ENCODE assay signal across 4 cellular contexts in the genomic region with DNA sequence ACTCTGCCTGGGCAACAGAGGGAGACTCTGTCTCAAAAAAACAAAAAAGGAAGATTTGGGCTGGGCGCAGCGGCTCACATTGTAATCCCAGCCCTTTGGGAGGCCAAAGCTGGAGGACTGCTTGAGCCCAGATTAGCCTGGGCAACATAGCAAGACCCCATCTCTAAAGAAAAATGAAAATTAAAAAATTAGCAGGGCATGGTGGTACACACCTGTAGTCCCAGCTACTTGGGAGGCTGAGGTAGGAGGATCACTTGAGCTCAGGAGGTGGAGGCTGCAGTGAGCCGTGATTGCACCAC. TPM values are rescaled to one million over a fixed set of nuclear protein-coding genes. Genes with fewer than 3 reads are reported as not detected.
DNase-seq lines count a peak whose midpoint lies in the region; ATAC-seq, FAIRE-seq and TF ChIP-seq lines count a peak whose summit lies in the region.
"Not testable (repeated sequence)": the region's sequence is repeated elsewhere in the genome, so short reads cannot be mapped to it uniquely, and the experiment has no call there.

No MANE protein-coding gene starts in this region.

- not testable (repeated sequence) for DNase-seq in activated CD4-positive, alpha-beta T cell treated with anti-CD3 and anti-CD28 coated beads, Interleukin-2, amount 10 ng/mL, durations not matched to agents 7 days and 5 days; K562 (ENCODE audit: extremely low read depth in 1 of 4, low spot score in 3 of 4)
- peak; percentile 11 for DNase-seq in Right ventricle myocardium inferior (ENCODE audit: missing footprints)
- DNase-seq in natural killer cell treated with Interleukin-12 subunit alpha and Interleukin-12 subunit beta and Interleukin-15 and Interleukin-18, amount 100 ng/mL, for 72 hours (ENCODE audit: low spot score) = peak; percentile 53

- H3K4me1 ChIP-seq in K562 (replicated peaks in 1 of 2; ENCODE audit: control insufficient read depth in 2 of 2, insufficient read depth in 2 of 2, low read length in 2 of 2) = peaks cover 27 to 53% of the 10 kb centered on the region in 2 experiments

- not testable (repeated sequence) for H3K79me2 ChIP-seq in K562 (ENCODE audit: control insufficient read depth, insufficient read depth, low read length)

- peak overlapping the region; percentile 50 for H3K27ac Mint-ChIP-seq in activated CD4-positive, alpha-beta T cell treated with anti-CD3 and anti-CD28 coated beads, Interleukin-2, amount 10 ng/mL, durations not matched to agents 7 days and 5 days
- H3K27ac Mint-ChIP-seq in natural killer cell treated with Interleukin-12 subunit alpha and Interleukin-12 subunit beta and Interleukin-15 and Interleukin-18, amount 100 ng/mL, for 72 hours = not testable (repeated sequence)

- H3K9me3 Mint-ChIP-seq in activated CD4-positive, alpha-beta T cell treated with anti-CD3 and anti-CD28 coated beads, Interleukin-2, amount 10 ng/mL, durations not matched to agents 7 days and 5 days; natural killer cell treated with Interleukin-12 subunit alpha and Interleukin-12 subunit beta and Interleukin-15 and Interleukin-18, amount 100 ng/mL, for 72 hours: not testable (repeated sequence)

- in situ Hi-C loops in K562 (cut with MboI) = not testable (repeated sequence)

- not testable (repeated sequence) for TF ChIP-seq RAD21 in K562 (CRISPR knock-in tag; conservative IDR thresholded peaks at IDR 0.05 in 1 of 2, IDR thresholded peaks at IDR 0.05 in 1 of 2)

- not testable (repeated sequence) for H3K9me1 ChIP-seq in K562 (ENCODE audit: control insufficient read depth, insufficient read depth, low read length)

- H3K9ac ChIP-seq in K562 (ENCODE audit: insufficient read depth in 1 of 2, low read depth in 2 of 2, low read length in 2 of 2) = not testable (repeated sequence)

- TF ChIP-seq POLR2A in K562 (conservative IDR thresholded peaks at IDR 0.05) = peak; percentile 34; the same call in 1 of the 2 replicates

- not testable (repeated sequence) for TF ChIP-seq CTCF in K562 (IDR thresholded peaks at IDR 0.05 in 2 of 3, conservative IDR thresholded peaks at IDR 0.05 in 1 of 3; ENCODE audit: insufficient read depth in 2 of 3, low read depth in 1 of 3, low read length in 3 of 3)

- H3K4me1 Mint-ChIP-seq in activated CD4-positive, alpha-beta T cell treated with anti-CD3 and anti-CD28 coated beads, Interleukin-2, amount 10 ng/mL, durations not matched to agents 7 days and 5 days; natural killer cell treated with Interleukin-12 subunit alpha and Interleukin-12 subunit beta and Interleukin-15 and Interleukin-18, amount 100 ng/mL, for 72 hours (ENCODE audit: low read depth in 2 of 2): not testable (repeated sequence)

- intact Hi-C loops in K562 (cut with micrococcal nuclease); Right ventricle myocardium inferior (cut with DNase I): not testable (repeated sequence)

- not testable (repeated sequence) for H3K4me3 ChIP-seq in K562

- H3K9me3 ChIP-seq in K562 (replicated peaks; ENCODE audit: control insufficient read depth, insufficient read depth, low read depth, low read length) = not testable (repeated sequence)

- peaks cover 27% of the 10 kb centered on the region; the same call in 2 of the 3 replicates for H3K36me3 ChIP-seq in K562 (ENCODE audit: control insufficient read depth, insufficient read depth, low read length)

- not testable (repeated sequence) for H2AFZ ChIP-seq in K562 (ENCODE audit: low read depth, low read length)

- not testable (repeated sequence) for FAIRE-seq in K562 (lab: Jason Lieb, UNC)

- H3K4me3 Mint-ChIP-seq in activated CD4-positive, alpha-beta T cell treated with anti-CD3 and anti-CD28 coated beads, Interleukin-2, amount 10 ng/mL, durations not matched to agents 7 days and 5 days; natural killer cell treated with Interleukin-12 subunit alpha and Interleukin-12 subunit beta and Interleukin-15 and Interleukin-18, amount 100 ng/mL, for 72 hours: not testable (repeated sequence)

- CTCF ChIA-PET in activated CD4-positive, alpha-beta T cell treated with anti-CD3 and anti-CD28 coated beads, Interleukin-2, amount 10 ng/mL, durations not matched to agents 7 days and 5 days (lab: Charles Lee); K562 (lab: Yijun Ruan, JAX; ENCODE audit: low intra/inter-chr PET ratio): not testable (repeated sequence)

- ATAC-seq in K562; Right ventricle myocardium inferior; natural killer cell treated with Interleukin-12 subunit alpha and Interleukin-12 subunit beta and Interleukin-15 and Interleukin-18, amount 100 ng/mL, for 72 hours: not testable (repeated sequence)

- not testable (repeated sequence) for H3K27me3 ChIP-seq in K562 (ENCODE audit: control insufficient read depth in 2 of 2, insufficient read depth in 2 of 2, low read length in 2 of 2)

- H3K27ac ChIP-seq in K562 (ENCODE audit: extremely low read depth, low read depth, low read length) = not testable (repeated sequence)

- POLR2A ChIA-PET in activated CD4-positive, alpha-beta T cell treated with anti-CD3 and anti-CD28 coated beads, Interleukin-2, amount 10 ng/mL, durations not matched to agents 7 days and 5 days (lab: Charles Lee) = not testable (repeated sequence)
- POLR2A ChIA-PET in K562 (lab: Yijun Ruan, JAX) = interaction anchor here (1.2 to 7.0 kb wide), 4 partner anchors 7 to 22 kb away, joined by 4 to 77 read pairs (median 4); no protein-coding TSS in a partner anchor

- not testable (repeated sequence) for TF ChIP-seq EP300 in K562 (IDR thresholded peaks at IDR 0.05; ENCODE audit: low read length)

- 92% methylated on average over 3 of the region's 3 CpGs for WGBS in K562 (ENCODE audit: insufficient coverage, low coverage, missing lambda C conversion rate)

- H4K20me1 ChIP-seq in K562 (replicated peaks; ENCODE audit: control insufficient read depth, insufficient read depth, low read length) = 0 out of 2 replicates have a peak, but pooled peaks cover 12% of the 10 kb centered on the region

- BruUV-seq in K562 (replicated peaks; lab: Mats Ljungman, UMichigan) = not testable (repeated sequence)

- not testable (repeated sequence) for H3K36me3 Mint-ChIP-seq in activated CD4-positive, alpha-beta T cell treated with anti-CD3 and anti-CD28 coated beads, Interleukin-2, amount 10 ng/mL, durations not matched to agents 7 days and 5 days (ENCODE audit: low read depth); natural killer cell treated with Interleukin-12 subunit alpha and Interleukin-12 subunit beta and Interleukin-15 and Interleukin-18, amount 100 ng/mL, for 72 hours

- not testable (repeated sequence) for H3K27me3 Mint-ChIP-seq in activated CD4-positive, alpha-beta T cell treated with anti-CD3 and anti-CD28 coated beads, Interleukin-2, amount 10 ng/mL, durations not matched to agents 7 days and 5 days; natural killer cell treated with Interleukin-12 subunit alpha and Interleukin-12 subunit beta and Interleukin-15 and Interleukin-18, amount 100 ng/mL, for 72 hours

- not testable (repeated sequence) for H3K4me2 ChIP-seq in K562 (ENCODE audit: insufficient read depth, low read length)

RNA-seq across cellular contexts. Expression of gene DGCR8, which starts 12.7 kb away (rescaled TPM):
- total RNA-seq in activated CD4-positive, alpha-beta T cell treated with anti-CD3 and anti-CD28 coated beads, Interleukin-2, amount 10 ng/mL, durations not matched to agents 7 days and 5 days = 10 to 100 TPM; 51.2 to 54.5 TPM
- 638 and 1,105 TPM in 2 replicates for total RNA-seq in K562 (2011; cell fraction: chromatin; rRNA removed; ENCODE audit: low replicate concordance)
- total RNA-seq in K562 (2011; cell fraction: nucleolus; rRNA removed) = 550 and 577 TPM in 2 replicates
- total RNA-seq in K562 (2011; cell fraction: nucleoplasm; rRNA removed) = 502 and 511 TPM in 2 replicates
- total RNA-seq in K562 (2014; rRNA removed) (107 and 108 TPM in 2 replicates), K562 (2014; rRNA removed; fragmentation: Illumina TruSeq; extraction: Trizol) (43.7 and 49.4 TPM in 2 replicates), K562 (2015; rRNA removed; fragmentation: Illumina TruSeq; extraction: Trizol) (80.1 and 81.2 TPM in 2 replicates), K562 (2021) (116 and 119 TPM in 2 replicates), Right ventricle myocardium inferior (18.0 TPM)
- polyA plus RNA-seq in K562 (2011; rRNA removed) (81.8 and 155 TPM in 2 replicates), K562 (2014; fragmentation: Illumina TruSeq; extraction: Trizol) (70.4 and 75.0 TPM in 2 replicates), K562 (2014; fragmentation: Nextera tagmentation; extraction: Ambion mirVana) (1 to 10 TPM; 5.9 to 7.7 TPM), K562 (2014; rRNA removed) (135 and 144 TPM in 2 replicates)
- polyA plus RNA-seq in K562 (2011; cell fraction: cytosol; rRNA removed) = 51.2 and 92.7 TPM in 2 replicates
- 1,167 and 1,418 TPM in 2 replicates for polyA plus RNA-seq in K562 (2011; cell fraction: nucleus; rRNA removed)
- 76.7 and 85.3 TPM in 2 replicates for polyA plus RNA-seq in K562 (2012)
- polyA minus RNA-seq in K562 (2011; rRNA and poly(A)+ RNA removed) = 62.1 and 82.0 TPM in 2 replicates
- 35.2 and 46.4 TPM in 2 replicates for polyA minus RNA-seq in K562 (2011; cell fraction: cytosol; rRNA and poly(A)+ RNA removed)
- 210 and 349 TPM in 2 replicates for polyA minus RNA-seq in K562 (2011; cell fraction: nucleus; rRNA and poly(A)+ RNA removed)
- total RNA-seq in natural killer cell treated with Interleukin-12 subunit alpha and Interleukin-12 subunit beta and Interleukin-15 and Interleukin-18, amount 100 ng/mL, for 72 hours = 10 to 100 TPM; 60.1 to 89.5 TPM

RNA-seq across cellular contexts. Expression of gene TANGO2, which starts 46.4 kb away (rescaled TPM):
- total RNA-seq in activated CD4-positive, alpha-beta T cell treated with anti-CD3 and anti-CD28 coated beads, Interleukin-2, amount 10 ng/mL, durations not matched to agents 7 days and 5 days = 10 to 100 TPM; 36.7 to 39.7 TPM
- total RNA-seq in K562 (2011; cell fraction: chromatin; rRNA removed; ENCODE audit: low replicate concordance) = 160 and 395 TPM in 2 replicates
- 227 and 229 TPM in 2 replicates for total RNA-seq in K562 (2011; cell fraction: nucleolus; rRNA removed)
- total RNA-seq in K562 (2011; cell fraction: nucleoplasm; rRNA removed) = 196 and 211 TPM in 2 replicates
- total RNA-seq in K562 (2014; rRNA removed) (70.1 and 95.8 TPM in 2 replicates), K562 (2014; rRNA removed; fragmentation: Illumina TruSeq; extraction: Trizol) (36.1 and 45.9 TPM in 2 replicates), K562 (2015; rRNA removed; fragmentation: Illumina TruSeq; extraction: Trizol) (55.8 and 57.2 TPM in 2 replicates), K562 (2021) (94.1 and 97.3 TPM in 2 replicates), Right ventricle myocardium inferior (54.6 TPM)
- polyA plus RNA-seq in K562 (2011; rRNA removed) (94.9 and 115 TPM in 2 replicates), K562 (2014; fragmentation: Illumina TruSeq; extraction: Trizol) (88.3 and 89.4 TPM in 2 replicates), K562 (2014; fragmentation: Nextera tagmentation; extraction: Ambion mirVana) (10 to 100 TPM; 15.5 to 17.5 TPM), K562 (2014; rRNA removed) (89.6 and 92.5 TPM in 2 replicates)
- 157 and 209 TPM in 2 replicates for polyA plus RNA-seq in K562 (2011; cell fraction: cytosol; rRNA removed)
- 157 and 195 TPM in 2 replicates for polyA plus RNA-seq in K562 (2011; cell fraction: nucleus; rRNA removed)
- 68.2 and 73.0 TPM in 2 replicates for polyA plus RNA-seq in K562 (2012)
- polyA minus RNA-seq in K562 (2011; rRNA and poly(A)+ RNA removed) = 130 and 186 TPM in 2 replicates
- polyA minus RNA-seq in K562 (2011; cell fraction: cytosol; rRNA and poly(A)+ RNA removed) = 73.2 and 76.1 TPM in 2 replicates
- polyA minus RNA-seq in K562 (2011; cell fraction: nucleus; rRNA and poly(A)+ RNA removed) = 63.1 and 85.0 TPM in 2 replicates
- total RNA-seq in natural killer cell treated with Interleukin-12 subunit alpha and Interleukin-12 subunit beta and Interleukin-15 and Interleukin-18, amount 100 ng/mL, for 72 hours = 10 to 100 TPM; 50.5 to 61.6 TPM

RNA-seq across cellular contexts. Expression of gene RANBP1, which starts 48.6 kb away (rescaled TPM):
- 100 to 1,000 TPM; 229 to 234 TPM for total RNA-seq in activated CD4-positive, alpha-beta T cell treated with anti-CD3 and anti-CD28 coated beads, Interleukin-2, amount 10 ng/mL, durations not matched to agents 7 days and 5 days
- total RNA-seq in K562 (2011; cell fraction: chromatin; rRNA removed; ENCODE audit: low replicate concordance) = 525 and 801 TPM in 2 replicates
- total RNA-seq in K562 (2011; cell fraction: nucleolus; rRNA removed) = 523 and 591 TPM in 2 replicates
- 545 and 554 TPM in 2 replicates for total RNA-seq in K562 (2011; cell fraction: nucleoplasm; rRNA removed)
- total RNA-seq in K562 (2014; rRNA removed) (2,045 and 2,260 TPM in 2 replicates), K562 (2014; rRNA removed; fragmentation: Illumina TruSeq; extraction: Trizol) (1,191 and 1,409 TPM in 2 replicates), K562 (2015; rRNA removed; fragmentation: Illumina TruSeq; extraction: Trizol) (1,591 and 1,659 TPM in 2 replicates), K562 (2021) (1,289 and 1,311 TPM in 2 replicates), Right ventricle myocardium inferior (42.7 TPM)
- polyA plus RNA-seq in K562 (2011; rRNA removed) (1,082 and 1,351 TPM in 2 replicates), K562 (2014; fragmentation: Illumina TruSeq; extraction: Trizol) (1,518 and 1,621 TPM in 2 replicates), K562 (2014; fragmentation: Nextera tagmentation; extraction: Ambion mirVana) (100 to 1,000 TPM; 162 to 207 TPM), K562 (2014; rRNA removed) (2,237 and 2,891 TPM in 2 replicates)
- polyA plus RNA-seq in K562 (2011; cell fraction: cytosol; rRNA removed) = 950 and 1,655 TPM in 2 replicates
- 1,008 and 1,512 TPM in 2 replicates for polyA plus RNA-seq in K562 (2011; cell fraction: nucleus; rRNA removed)
- polyA plus RNA-seq in K562 (2012) = 795 and 1,074 TPM in 2 replicates
- polyA minus RNA-seq in K562 (2011; rRNA and poly(A)+ RNA removed) = 896 and 959 TPM in 2 replicates
- polyA minus RNA-seq in K562 (2011; cell fraction: cytosol; rRNA and poly(A)+ RNA removed) = 618 and 835 TPM in 2 replicates
- 183 and 414 TPM in 2 replicates for polyA minus RNA-seq in K562 (2011; cell fraction: nucleus; rRNA and poly(A)+ RNA removed)
- total RNA-seq in natural killer cell treated with Interleukin-12 subunit alpha and Interleukin-12 subunit beta and Interleukin-15 and Interleukin-18, amount 100 ng/mL, for 72 hours = 100 to 1,000 TPM; 236 to 499 TPM

RNA-seq across cellular contexts. Expression of gene TRMT2A, which starts 49.7 kb away (rescaled TPM):
- total RNA-seq in activated CD4-positive, alpha-beta T cell treated with anti-CD3 and anti-CD28 coated beads, Interleukin-2, amount 10 ng/mL, durations not matched to agents 7 days and 5 days = 10 to 100 TPM; 85.5 to 91.4 TPM
- total RNA-seq in K562 (2011; cell fraction: chromatin; rRNA removed; ENCODE audit: low replicate concordance) = 249 and 785 TPM in 2 replicates
- 623 and 778 TPM in 2 replicates for total RNA-seq in K562 (2011; cell fraction: nucleolus; rRNA removed)
- total RNA-seq in K562 (2011; cell fraction: nucleoplasm; rRNA removed) = 344 and 378 TPM in 2 replicates
- 203 and 254 TPM in 2 replicates for total RNA-seq in K562 (2014; rRNA removed)
- total RNA-seq in K562 (2014; rRNA removed; fragmentation: Illumina TruSeq; extraction: Trizol) = 31.5 and 47.4 TPM in 2 replicates
- 151 and 170 TPM in 2 replicates for total RNA-seq in K562 (2015; rRNA removed; fragmentation: Illumina TruSeq; extraction: Trizol)
- 222 and 242 TPM in 2 replicates for total RNA-seq in K562 (2021)
- 102 and 189 TPM in 2 replicates for polyA plus RNA-seq in K562 (2011; rRNA removed)
- 155 and 253 TPM in 2 replicates for polyA plus RNA-seq in K562 (2011; cell fraction: cytosol; rRNA removed)
- 1,476 and 1,701 TPM in 2 replicates for polyA plus RNA-seq in K562 (2011; cell fraction: nucleus; rRNA removed)
- polyA plus RNA-seq in K562 (2012) = 173 and 189 TPM in 2 replicates
- 140 and 177 TPM in 2 replicates for polyA plus RNA-seq in K562 (2014; fragmentation: Illumina TruSeq; extraction: Trizol)
- polyA plus RNA-seq in K562 (2014; fragmentation: Nextera tagmentation; extraction: Ambion mirVana) = 1 to 10 TPM; 1.6 to 6.6 TPM
- 258 and 265 TPM in 2 replicates for polyA plus RNA-seq in K562 (2014; rRNA removed)
- 57.9 and 72.9 TPM in 2 replicates for polyA minus RNA-seq in K562 (2011; rRNA and poly(A)+ RNA removed)
- 87.3 and 128 TPM in 2 replicates for polyA minus RNA-seq in K562 (2011; cell fraction: cytosol; rRNA and poly(A)+ RNA removed)
- 286 and 369 TPM in 2 replicates for polyA minus RNA-seq in K562 (2011; cell fraction: nucleus; rRNA and poly(A)+ RNA removed)
- 24.5 TPM for total RNA-seq in Right ventricle myocardium inferior
- total RNA-seq in natural killer cell treated with Interleukin-12 subunit alpha and Interleukin-12 subunit beta and Interleukin-15 and Interleukin-18, amount 100 ng/mL, for 72 hours = 100 to 1,000 TPM; 107 to 166 TPM

RNA-seq across cellular contexts. Expression of gene ARVCF, which starts 50.7 kb away (rescaled TPM):
- 1 to 10 TPM in 1 of 2 experiments, under 1 TPM in 1; 0.89 to 1.2 TPM for total RNA-seq in activated CD4-positive, alpha-beta T cell treated with anti-CD3 and anti-CD28 coated beads, Interleukin-2, amount 10 ng/mL, durations not matched to agents 7 days and 5 days
- 114 and 328 TPM in 2 replicates for total RNA-seq in K562 (2011; cell fraction: chromatin; rRNA removed; ENCODE audit: low replicate concordance)
- total RNA-seq in K562 (2011; cell fraction: nucleolus; rRNA removed) = 214 and 270 TPM in 2 replicates
- 106 and 131 TPM in 2 replicates for total RNA-seq in K562 (2011; cell fraction: nucleoplasm; rRNA removed)
- total RNA-seq in K562 (2014; rRNA removed) (49.3 and 54.2 TPM in 2 replicates), K562 (2014; rRNA removed; fragmentation: Illumina TruSeq; extraction: Trizol) (2.2 and 4.5 TPM in 2 replicates), K562 (2015; rRNA removed; fragmentation: Illumina TruSeq; extraction: Trizol) (13.3 and 15.6 TPM in 2 replicates), K562 (2021) (46.5 and 50.6 TPM in 2 replicates), Right ventricle myocardium inferior (30.5 TPM)
- polyA plus RNA-seq in K562 (2011; rRNA removed) (35.2 and 71.6 TPM in 2 replicates), K562 (2014; fragmentation: Illumina TruSeq; extraction: Trizol) (8.0 and 15.9 TPM in 2 replicates), K562 (2014; fragmentation: Nextera tagmentation; extraction: Ambion mirVana) (under 1 TPM; 0.03 to 0.17 TPM), K562 (2014; rRNA removed) (42.5 and 97.4 TPM in 2 replicates)
- polyA plus RNA-seq in K562 (2011; cell fraction: cytosol; rRNA removed) = 134 and 673 TPM in 2 replicates
- 407 and 424 TPM in 2 replicates for polyA plus RNA-seq in K562 (2011; cell fraction: nucleus; rRNA removed)
- polyA plus RNA-seq in K562 (2012) = 30.0 and 31.2 TPM in 2 replicates
- 15.1 and 15.6 TPM in 2 replicates for polyA minus RNA-seq in K562 (2011; rRNA and poly(A)+ RNA removed)
- 24.6 and 52.4 TPM in 2 replicates for polyA minus RNA-seq in K562 (2011; cell fraction: cytosol; rRNA and poly(A)+ RNA removed)
- polyA minus RNA-seq in K562 (2011; cell fraction: nucleus; rRNA and poly(A)+ RNA removed) = 96.8 and 145 TPM in 2 replicates
- total RNA-seq in natural killer cell treated with Interleukin-12 subunit alpha and Interleukin-12 subunit beta and Interleukin-15 and Interleukin-18, amount 100 ng/mL, for 72 hours = 1 to 10 TPM; 3.7 to 3.8 TPM
